ENCODE assay signal across 7 cellular contexts in the genomic region with DNA sequence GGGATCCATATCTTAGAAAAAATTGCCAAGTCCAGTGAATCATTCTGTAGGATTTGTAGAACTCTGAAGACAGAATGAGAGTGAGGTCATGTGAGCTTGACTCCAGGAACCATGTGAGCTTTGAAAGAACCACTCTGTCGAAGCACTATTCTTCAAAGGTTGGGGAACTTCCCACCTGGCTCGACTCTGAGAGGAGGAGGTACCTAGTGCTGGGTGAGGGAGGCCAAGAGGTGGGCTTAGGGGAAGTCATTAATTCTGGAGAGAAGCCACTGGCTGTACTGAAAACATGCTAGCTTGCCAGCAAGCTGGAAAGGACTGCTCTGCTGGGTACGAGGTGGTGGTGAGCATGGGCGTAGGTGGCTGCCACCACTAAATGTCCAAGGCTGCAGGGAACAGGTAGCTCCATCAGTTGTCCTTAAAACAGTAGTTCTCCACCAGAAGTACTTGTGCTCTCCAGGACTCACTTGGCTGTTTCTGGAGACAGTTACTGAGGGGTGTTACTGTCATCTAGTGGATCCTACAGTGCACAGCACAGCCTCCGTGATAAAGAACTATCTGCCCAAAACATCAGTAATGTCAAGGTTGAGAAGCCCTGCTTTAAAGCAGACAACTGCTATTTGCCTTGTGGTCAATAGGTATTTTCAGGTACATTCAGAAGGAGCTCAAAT. TPM values are rescaled to one million over a fixed set of nuclear protein-coding genes. Genes with fewer than 3 reads are reported as not detected.
DNase-seq lines count a peak whose midpoint lies in the region; ATAC-seq and TF ChIP-seq lines count a peak whose summit lies in the region.

No MANE protein-coding gene starts in this region.

- TF ChIP-seq POLR2A in testis (IDR thresholded peaks at IDR 0.05): no peak

- peak; percentile 71 for ATAC-seq in HG03432 (IDR thresholded peaks at IDR 0.05; ENCODE audit: unreplicated experiment)
- ATAC-seq in left cardiac atrium: peak; percentile 59 to 73
- ATAC-seq in HG02588 (IDR thresholded peaks at IDR 0.05; ENCODE audit: unreplicated experiment): no peak

- POLR2A ChIA-PET in GM10248 (lab: Yijun Ruan, JAX): interaction anchor here (0.7 kb wide), 1 partner anchor 144 kb away, joined by 3 read pairs; no protein-coding TSS in a partner anchor

- CTCF ChIA-PET in GM10248 (lab: Yijun Ruan, JAX): interaction anchor here (0.6 to 3.2 kb wide), 26 partner anchors 10 to 632 kb away, joined by 3 to 31 read pairs (median 4); a partner anchor contains a TSS

- H3K27me3 ChIP-seq in WERI-Rb-1 (ENCODE audit: insufficient read depth, low read depth, severe bottlenecking) (no peaks in the 10 kb centered on the region), testis (no peaks in the 10 kb centered on the region)

- peaks cover 28% of the 10 kb centered on the region for H3K36me3 ChIP-seq in WERI-Rb-1
- no peaks in the 10 kb centered on the region for H3K36me3 ChIP-seq in testis (ENCODE audit: low read depth, missing control alignments)

- WGBS in testis, 2 donors: 48 to 50% methylated on average over 5 of the region's 5 CpGs

- H3K9me3 ChIP-seq in WERI-Rb-1 (ENCODE audit: severe bottlenecking) (no peaks in the 10 kb centered on the region), testis (no peaks in the 10 kb centered on the region)

- H3K4me1 ChIP-seq in testis: no peaks in the 10 kb centered on the region

- DNase-seq in GM10248 (ENCODE audit: extremely low spot score) (peak; percentile 66), WERI-Rb-1 (no peak), left cardiac atrium (no peak), testis (peak; percentile 43), occipital lobe (lab: John Stamatoyannopoulos, UW) (no peak)

- intact Hi-C loops in left cardiac atrium (cut with DNase I): no loop called here
- intact Hi-C loops in testis (cut with DNase I; ENCODE audit: low total_unique reads): no loop called here

- no peak overlapping the region for H3K27ac ChIP-seq in WERI-Rb-1
- no peak overlapping the region for H3K27ac ChIP-seq in testis

- H3K4me3 ChIP-seq in WERI-Rb-1 (ENCODE audit: low read depth, low read length) (no peak overlapping the region), testis (no peak overlapping the region)

- TF ChIP-seq CTCF in GM10248 (IDR thresholded peaks at IDR 0.05; ENCODE audit: control extremely low read depth, extremely low read depth, low read depth, missing control alignments) (peak; percentile 84), WERI-Rb-1 (IDR thresholded peaks at IDR 0.05; ENCODE audit: low read depth, low read length) (peak; percentile 80), testis (IDR thresholded peaks at IDR 0.05) (peak; percentile 37 to 57 (median 47))

RNA-seq across cellular contexts. Expression of a gene that starts 34.7 kb away (rescaled TPM):
- 10 to 100 TPM; 10.2 to 23.4 TPM for total RNA-seq in left cardiac atrium
- total RNA-seq in testis: 1 to 10 TPM; 5.8 to 7.6 TPM
- 17.7 TPM for polyA plus RNA-seq in testis (ENCODE audit: insufficient read depth, low read depth, low replicate concordance)
- total RNA-seq in occipital lobe: 7.2 TPM

Comparison
In these comparisons a context has a peak if more than half of its experiments do, and no peak if none do; other contexts are left out.
1. DNase-seq: peak in GM10248 (single experiment) and testis (single experiment); none in WERI-Rb-1 (single experiment), left cardiac atrium (single experiment) and occipital lobe (single experiment).
2. Peak in every context shown above with its lines, with median percentiles within 50 percentile points of each other: CTCF ChIP-seq.